In the genomic region with DNA sequence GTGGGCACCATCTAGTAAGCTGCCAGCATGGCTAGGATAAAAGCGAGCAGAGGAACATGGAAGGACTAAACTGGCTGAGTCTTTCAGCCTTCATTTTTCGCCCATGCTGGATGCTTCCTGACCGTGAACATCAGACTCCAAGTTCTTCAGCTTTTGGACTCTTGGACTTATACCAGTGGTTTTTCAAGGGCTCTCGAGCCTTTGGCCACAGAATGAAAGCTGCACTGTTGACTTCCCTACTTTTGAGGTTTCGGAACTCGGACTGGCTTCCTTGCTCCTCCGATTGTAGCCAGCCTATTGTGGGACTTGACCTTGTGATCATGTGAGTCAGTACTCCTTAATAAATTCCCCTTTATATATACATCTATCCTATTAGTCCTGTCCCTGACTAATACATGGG, we compare ENCODE assay signal across 39 cellular contexts.
"Had no signal": no experiment of that assay in that cellular context is flagged by ENCODE, and none has a peak within 500 bp of the region (broad histone marks: within the 10 kb centered on the region; RNA-seq: fewer than 3 reads in every experiment).

No MANE protein-coding gene starts in this region.

- H3K4me3 Mint-ChIP-seq: activated B cell treated with CpG ODN at 0.5 μM for 24 hours; activated CD4-positive, alpha-beta memory T cell treated with anti-CD3 and anti-CD28 coated beads for 36 hours; activated CD4-positive, alpha-beta T cell treated with anti-CD3 and anti-CD28 coated beads, Interleukin-2, amount 10 ng/mL, durations not matched to agents 24 days and 14 days; activated CD8-positive, alpha-beta T cell treated with anti-CD3 and anti-CD28 coated beads for 36 hours; activated naive CD4-positive, alpha-beta T cell treated with anti-CD3 and anti-CD28 coated beads for 36 hours; activated naive CD8-positive, alpha-beta T cell treated with anti-CD3 and anti-CD28 coated beads for 36 hours; activated T-cell treated with anti-CD3 and anti-CD28 coated beads, Interleukin-2, amount 50 U/mL, for 4 hours; activated T-cell treated with anti-CD3 and anti-CD28 coated beads, Interleukin-2, amount 50 U/mL, for 72 hours; activated T-helper 1 cell treated with anti-CD3 and anti-CD28 coated beads, Interleukin-12 subunit alpha, Interleukin-12 subunit beta, Interleukin-2, Interleukin-4 antibody, amounts not matched to agents 30 ng/mL and 10 ng/mL and 1 ng/mL, durations not matched to agents 14 hours and 24 hours and 36 hours; activated T-helper 17 cell treated with anti-CD3 and anti-CD28 coated beads, Interleukin-2, amount 50 U/mL, for 72 hours; central memory CD8-positive, alpha-beta T cell; T-helper 1 cell treated with Interleukin-12 subunit alpha and Interleukin-12 subunit beta and Interleukin-4 antibody, amounts not matched to agents 30 μg/mL and 1 μg/mL, for 36 hours; T-helper 2 cell treated with Interferon-gamma antibody and Interleukin-4, amounts not matched to agents 5 μg/mL and 100 μg/mL, for 36 hours had no signal

- H3K27me3 Mint-ChIP-seq: activated B cell treated with CpG ODN at 0.5 μM for 24 hours; activated CD4-positive, alpha-beta memory T cell treated with anti-CD3 and anti-CD28 coated beads for 36 hours; activated CD4-positive, alpha-beta T cell treated with anti-CD3 and anti-CD28 coated beads, Interleukin-2, amount 10 ng/mL, durations not matched to agents 24 days and 14 days; activated CD8-positive, alpha-beta T cell treated with anti-CD3 and anti-CD28 coated beads for 36 hours; activated naive CD8-positive, alpha-beta T cell treated with anti-CD3 and anti-CD28 coated beads for 36 hours; activated T-helper 17 cell treated with anti-CD3 and anti-CD28 coated beads, Interleukin-2, amount 50 U/mL, for 72 hours; central memory CD8-positive, alpha-beta T cell had no signal

- H3K9me3 ChIP-seq: adrenal gland, body of pancreas, breast epithelium had no signal

- H3K27ac Mint-ChIP-seq: activated B cell treated with CpG ODN at 0.5 μM for 24 hours; activated CD4-positive, alpha-beta memory T cell treated with anti-CD3 and anti-CD28 coated beads for 36 hours; activated CD4-positive, alpha-beta T cell treated with anti-CD3 and anti-CD28 coated beads, Interleukin-2, amount 10 ng/mL, durations not matched to agents 24 days and 14 days; activated CD8-positive, alpha-beta T cell treated with anti-CD3 and anti-CD28 coated beads for 36 hours; activated naive CD4-positive, alpha-beta T cell treated with anti-CD3 and anti-CD28 coated beads for 36 hours; activated naive CD4-positive, alpha-beta T cell treated with anti-CD3 and anti-CD28 coated beads, Interleukin-2, amount 50 U/mL, for 72 hours; activated naive CD8-positive, alpha-beta T cell treated with anti-CD3 and anti-CD28 coated beads for 36 hours; activated T-cell treated with anti-CD3 and anti-CD28 coated beads, Interleukin-2, amount 50 U/mL, for 72 hours; activated T-helper 1 cell treated with anti-CD3 and anti-CD28 coated beads, Interleukin-12 subunit alpha, Interleukin-12 subunit beta, Interleukin-2, Interleukin-4 antibody, amounts not matched to agents 30 ng/mL and 10 ng/mL and 1 ng/mL, durations not matched to agents 14 hours and 24 hours and 36 hours; activated T-helper 17 cell treated with anti-CD3 and anti-CD28 coated beads, Interleukin-2, amount 50 U/mL, for 72 hours; T-helper 1 cell treated with Interleukin-12 subunit alpha and Interleukin-12 subunit beta and Interleukin-4 antibody, amounts not matched to agents 30 μg/mL and 1 μg/mL, for 36 hours; T-helper 2 cell treated with Interferon-gamma antibody and Interleukin-4, amounts not matched to agents 5 μg/mL and 100 μg/mL, for 36 hours had no signal

- ATAC-seq: activated CD8-positive, alpha-beta T cell treated with anti-CD3 and anti-CD28 coated beads for 36 hours; activated naive CD4-positive, alpha-beta T cell treated with anti-CD3 and anti-CD28 coated beads, Interleukin-2, amount 50 U/mL, for 72 hours; activated T-cell treated with anti-CD3 and anti-CD28 coated beads, Interleukin-2, amount 50 U/mL, for 4 hours; activated T-cell treated with anti-CD3 and anti-CD28 coated beads, Interleukin-2, amount 50 U/mL, for 72 hours; activated T-helper 17 cell treated with anti-CD3 and anti-CD28 coated beads, Interleukin-2, amount 50 U/mL, for 72 hours; body of pancreas had no signal

- H3K27ac ChIP-seq: adrenal gland, body of pancreas, brain microvascular endothelial cell, breast epithelium, cardiac muscle cell, VCaP had no signal

- H3K4me1 Mint-ChIP-seq: activated B cell treated with CpG ODN at 0.5 μM for 24 hours; activated CD4-positive, alpha-beta T cell treated with anti-CD3 and anti-CD28 coated beads, Interleukin-2, amount 10 ng/mL, durations not matched to agents 24 days and 14 days; activated naive CD8-positive, alpha-beta T cell treated with anti-CD3 and anti-CD28 coated beads for 36 hours; activated T-helper 17 cell treated with anti-CD3 and anti-CD28 coated beads, Interleukin-2, amount 50 U/mL, for 72 hours; central memory CD8-positive, alpha-beta T cell had no signal

- DNase-seq: activated B cell treated with CpG ODN at 0.5 μM for 24 hours; activated CD4-positive, alpha-beta memory T cell treated with anti-CD3 and anti-CD28 coated beads for 36 hours; activated CD4-positive, alpha-beta T cell treated with anti-CD3 and anti-CD28 coated beads for 4 hours; activated CD4-positive, alpha-beta T cell treated with anti-CD3 and anti-CD28 coated beads, Interleukin-2, amount 10 ng/mL, durations not matched to agents 24 days and 14 days; activated CD4-positive, alpha-beta T cell treated with anti-CD3 and anti-CD28 coated beads, Interleukin-2, amount 50 U/mL, for 1 hour; activated CD4-positive, alpha-beta T cell treated with anti-CD3 and anti-CD28 coated beads, Interleukin-2, amount 50 U/mL, for 4 hours; activated CD4-positive, CD25-positive, alpha-beta regulatory T cell treated with anti-CD3 and anti-CD28 coated beads, Interleukin-2, amount 50 U/mL, for 72 hours; activated CD8-positive, alpha-beta memory T cell treated with anti-CD3 and anti-CD28 coated beads, Interleukin-2, amount 50 U/mL, for 4 hours; activated CD8-positive, alpha-beta T cell treated with anti-CD3 and anti-CD28 coated beads for 36 hours; activated effector memory CD4-positive, alpha-beta T cell treated with anti-CD3 and anti-CD28 coated beads, Interleukin-2, amount 50 U/mL, for 16 hours; activated gamma-delta T cell treated with Interleukin-2 at 50 U/mL for 16 hours; activated naive CD4-positive, alpha-beta T cell; activated naive CD4-positive, alpha-beta T cell treated with anti-CD3 and anti-CD28 coated beads for 36 hours; activated naive CD4-positive, alpha-beta T cell treated with anti-CD3 and anti-CD28 coated beads, Interleukin-2, amount 50 U/mL, for 16 hours; activated naive CD8-positive, alpha-beta T cell treated with anti-CD3 and anti-CD28 coated beads for 36 hours; activated T-cell treated with anti-CD3 and anti-CD28 coated beads for 4 hours; activated T-cell treated with anti-CD3 and anti-CD28 coated beads, Interleukin-2, amount 50 U/mL, for 1 hour; activated T-cell treated with anti-CD3 and anti-CD28 coated beads, Interleukin-2, amount 50 U/mL, for 4 hours; activated T-cell treated with anti-CD3 and anti-CD28 coated beads, Interleukin-2, amount 50 U/mL, for 72 hours; adrenal gland; amniotic stem cell; aorta; body of pancreas; brain microvascular endothelial cell; caudate nucleus; cerebellar nuclear complex; T-helper 1 cell; T-helper 2 cell; T-helper 9 cell had no signal

- H3K4me1 ChIP-seq: adrenal gland, body of pancreas, breast epithelium had no signal

- H3K4me3 ChIP-seq: adrenal gland, body of pancreas, breast epithelium, cardiac muscle cell had no signal

- H3K27me3 ChIP-seq: adrenal gland, body of pancreas, brain microvascular endothelial cell, breast epithelium, cardiac muscle cell had no signal

- FAIRE-seq: astrocyte had no signal

- H3K36me3 ChIP-seq: adrenal gland, brain microvascular endothelial cell, breast epithelium, cardiac muscle cell had no signal

- H3K36me3 Mint-ChIP-seq: activated CD4-positive, alpha-beta memory T cell treated with anti-CD3 and anti-CD28 coated beads for 36 hours; activated naive CD8-positive, alpha-beta T cell treated with anti-CD3 and anti-CD28 coated beads for 36 hours had no signal
